In the genomic region with DNA sequence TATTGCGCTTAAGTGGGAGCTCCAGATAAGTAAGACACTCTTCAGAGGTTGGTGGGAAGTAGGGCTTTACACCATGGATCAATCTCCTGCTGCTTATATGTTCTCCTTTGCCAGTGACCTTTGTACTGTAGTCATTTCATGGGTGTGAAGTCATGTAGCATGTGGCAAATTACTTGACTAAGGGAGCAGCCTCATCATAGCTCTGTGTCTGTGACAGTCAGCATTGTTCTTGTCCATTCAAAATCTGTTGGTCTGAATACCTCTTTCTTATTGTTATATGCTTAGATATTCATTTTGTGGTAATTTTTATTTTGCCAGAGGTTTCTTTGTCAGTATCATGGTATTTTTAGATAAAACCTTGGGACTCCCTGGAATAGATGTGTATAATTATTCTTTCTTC, we compare ENCODE assay signal across 9 cellular contexts. TPM values are rescaled to one million over a fixed set of nuclear protein-coding genes. Genes with fewer than 3 reads are reported as not detected.
A peak's percentile ranks its signal among the peaks of the same experiment; 100 is the strongest.
DNase-seq lines count a peak whose midpoint lies in the region; ATAC-seq, FAIRE-seq and TF ChIP-seq lines count a peak whose summit lies in the region.
"Had no signal": no experiment of that assay in that cellular context is flagged by ENCODE, and none has a peak within 500 bp of the region (broad histone marks: within the 10 kb centered on the region; RNA-seq: fewer than 3 reads in every experiment).

No MANE protein-coding gene starts in this region.

- no peak for ATAC-seq in HG03108 (IDR thresholded peaks at IDR 0.05; ENCODE audit: unreplicated experiment)

- H3K4me1 Mint-ChIP-seq in activated naive CD4-positive, alpha-beta T cell treated with anti-CD3 and anti-CD28 coated beads, Interleukin-2, amount 50 U/mL, for 24 hours: peaks cover 36% of the 10 kb centered on the region
- peaks cover 36% of the 10 kb centered on the region for H3K4me1 Mint-ChIP-seq in astrocyte (ENCODE audit: low read depth, unreplicated experiment)

- peaks cover 26% of the 10 kb centered on the region for H3K4me1 ChIP-seq in astrocyte (ENCODE audit: insufficient read depth, low read length)

- FAIRE-seq in astrocyte (lab: Jason Lieb, UNC) (peak; percentile 54), urothelium cell line (lab: Jason Lieb, UNC) (peak; percentile 55)

- H3K27ac Mint-ChIP-seq in activated naive CD4-positive, alpha-beta T cell treated with anti-CD3 and anti-CD28 coated beads, Interleukin-2, amount 50 U/mL, for 24 hours: peak overlapping the region; percentile 81
- H3K27ac Mint-ChIP-seq in astrocyte (ENCODE audit: unreplicated experiment): peak overlapping the region; percentile 99

- no peak for TF ChIP-seq CTCF in astrocyte (IDR thresholded peaks at IDR 0.05; ENCODE audit: insufficient read depth, low read depth, low read length)

- H3K4me3 ChIP-seq in astrocyte (ENCODE audit: insufficient read depth, low read depth, low read length): no peak overlapping the region

- DNase-seq in activated naive CD4-positive, alpha-beta T cell (lab: John Stamatoyannopoulos, UW): no peak
- DNase-seq in astrocyte (ENCODE audit: low read depth): peak; percentile 83
- peak; percentile 67 for DNase-seq in iris pigment epithelial cell (ENCODE audit: low read depth)
- DNase-seq in urothelium cell line (ENCODE audit: low spot score): peak; percentile 36
- no peak for DNase-seq in 8988T
- no peak for DNase-seq in SW 1271 (lab: John Stamatoyannopoulos, UW)
- DNase-seq: stimulated activated naive CD4-positive, alpha-beta T cell treated with Interleukin-2 at 50 U/mL for 16 hours had no signal

- H3K9ac ChIP-seq in astrocyte (ENCODE audit: low read length): peak overlapping the region; percentile 76

- H3K27me3 Mint-ChIP-seq in activated naive CD4-positive, alpha-beta T cell treated with anti-CD3 and anti-CD28 coated beads, Interleukin-2, amount 50 U/mL, for 24 hours: no peaks in the 10 kb centered on the region
- H3K27me3 Mint-ChIP-seq in astrocyte (ENCODE audit: low read depth, unreplicated experiment): no peaks in the 10 kb centered on the region

- H3K27ac ChIP-seq in astrocyte (ENCODE audit: low read depth, low read length): peak overlapping the region; percentile 94

- H3K4me2 ChIP-seq in astrocyte (ENCODE audit: low read length): peak overlapping the region; percentile 66

- H3K9me3 ChIP-seq in astrocyte (ENCODE audit: insufficient read depth, low read depth, low read length): no peaks in the 10 kb centered on the region

- H3K36me3 ChIP-seq in astrocyte (ENCODE audit: insufficient read depth, low read length): peaks cover 29% of the 10 kb centered on the region

- no peaks in the 10 kb centered on the region for H4K20me1 ChIP-seq in astrocyte (ENCODE audit: insufficient read depth, low read length)

- peaks cover 12% of the 10 kb centered on the region for H3K36me3 Mint-ChIP-seq in activated naive CD4-positive, alpha-beta T cell treated with anti-CD3 and anti-CD28 coated beads, Interleukin-2, amount 50 U/mL, for 24 hours
- H3K36me3 Mint-ChIP-seq in astrocyte (ENCODE audit: low read depth, unreplicated experiment): peaks cover 6% of the 10 kb centered on the region

- peak overlapping the region; percentile 33 for H3K4me3 Mint-ChIP-seq in activated naive CD4-positive, alpha-beta T cell treated with anti-CD3 and anti-CD28 coated beads, Interleukin-2, amount 50 U/mL, for 24 hours
- peak overlapping the region; percentile 52 for H3K4me3 Mint-ChIP-seq in astrocyte (ENCODE audit: unreplicated experiment)

- H3K9me3 Mint-ChIP-seq in activated naive CD4-positive, alpha-beta T cell treated with anti-CD3 and anti-CD28 coated beads, Interleukin-2, amount 50 U/mL, for 24 hours: no peaks in the 10 kb centered on the region
- H3K9me3 Mint-ChIP-seq in astrocyte (ENCODE audit: unreplicated experiment): no peaks in the 10 kb centered on the region

- H3K79me2 ChIP-seq in astrocyte (ENCODE audit: insufficient read depth, low read length): no peaks in the 10 kb centered on the region

- no peaks in the 10 kb centered on the region for H3K27me3 ChIP-seq in astrocyte (ENCODE audit: insufficient read depth, low read length)

- no peak overlapping the region for H2AFZ ChIP-seq in astrocyte (ENCODE audit: low read depth, low read length)

RNA-seq across cellular contexts. Expression of gene SLC4A1AP, which starts 18.2 kb away (rescaled TPM):
- total RNA-seq in astrocyte: 20.9 and 21.3 TPM in 2 replicates

RNA-seq across cellular contexts. Expression of gene SUPT7L, which starts 18.4 kb away (rescaled TPM):
- total RNA-seq in astrocyte: 25.9 and 27.8 TPM in 2 replicates

RNA-seq across cellular contexts. Expression of gene GPN1, which starts 53.0 kb away (rescaled TPM):
- total RNA-seq in astrocyte: 54.4 and 63.9 TPM in 2 replicates

RNA-seq across cellular contexts. Expression of gene CCDC121, which starts 53.0 kb away (rescaled TPM):
- 1.2 and 1.6 TPM in 2 replicates for total RNA-seq in astrocyte

Comparison
In these comparisons a context has a peak if more than half of its experiments do, and no peak if none do; other contexts are left out.
1. DNase-seq: peak in astrocyte (single experiment), iris pigment epithelial cell (single experiment) and urothelium cell line (single experiment); none in activated naive CD4-positive, alpha-beta T cell (0 of 4), 8988T (single experiment) and SW 1271 (0 of 2).